In genomic region chr16:49365711-49366509, GRCh38 we compare ENCODE assay signal across 12 cellular contexts. TPM values are rescaled to one million over a fixed set of nuclear protein-coding genes. Genes with fewer than 3 reads are reported as not detected.
A peak's percentile ranks its signal among the peaks of the same experiment; 100 is the strongest.
DNase-seq lines count a peak whose midpoint lies in the region; ATAC-seq and TF ChIP-seq lines count a peak whose summit lies in the region.
"Had no signal": no experiment of that assay in that cellular context is flagged by ENCODE, and none has a peak within 500 bp of the region (broad histone marks: within the 10 kb centered on the region; RNA-seq: fewer than 3 reads in every experiment).

No MANE protein-coding gene starts in this region.

- no peaks in the 10 kb centered on the region for H3K9me3 Mint-ChIP-seq in CD8-positive, alpha-beta T cell
- peaks cover 3% of the 10 kb centered on the region for H3K9me3 Mint-ChIP-seq in stimulated activated effector memory CD8-positive, alpha-beta T cell treated with anti-CD3 and anti-CD28 coated beads, Interleukin-12 subunit alpha, Interleukin-12 subunit beta, amount 100 ng/mL, for 72 hours

- 0 out of 20 replicates have a peak overlapping the region, but pooled peaks of 1 of the 10 experiments have one; percentile 43 for H3K4me3 ChIP-seq in BLaER1 treated with 17β-estradiol and CSF1 and Interleukin-3, amounts not matched to agents 10 nM and 100 nM
- H3K4me3 ChIP-seq in CD8-positive, alpha-beta T cell (ENCODE audit: low read depth, low read length): no peak overlapping the region
- H3K4me3 ChIP-seq: breast epithelium, left lung had no signal

- peak overlapping the region; percentile 11 to 80 (median 65); a peak in 21 of 22 replicates for H3K27ac ChIP-seq in BLaER1 treated with 17β-estradiol and CSF1 and Interleukin-3, amounts not matched to agents 10 nM and 100 nM
- H3K27ac ChIP-seq in CD8-positive, alpha-beta T cell (ENCODE audit: low read depth, low read length): no peak overlapping the region
- H3K27ac ChIP-seq: breast epithelium, left lung had no signal

- ATAC-seq in GM19324 (IDR thresholded peaks at IDR 0.05; ENCODE audit: low FRiP score, unreplicated experiment) (peak; percentile 73), HG02763 (IDR thresholded peaks at IDR 0.05; ENCODE audit: unreplicated experiment) (peak; percentile 83), HG03521 (IDR thresholded peaks at IDR 0.05; ENCODE audit: unreplicated experiment) (peak; percentile 60)
- ATAC-seq in CD8-positive, alpha-beta T cell: no peak
- no peak for ATAC-seq in stimulated activated effector memory CD8-positive, alpha-beta T cell treated with anti-CD3 and anti-CD28 coated beads, Interleukin-12 subunit alpha, Interleukin-12 subunit beta, amount 100 ng/mL, for 72 hours
- ATAC-seq: left lung, T-cell had no signal

- peak overlapping the region in 7 of 11 experiments; percentile 26 to 61 (median 41); a peak in 10 of 22 replicates for H3K9ac ChIP-seq in BLaER1 treated with 17β-estradiol and CSF1 and Interleukin-3, amounts not matched to agents 10 nM and 100 nM

- H3K36me3 ChIP-seq in BLaER1 treated with 17β-estradiol and CSF1 and Interleukin-3, amounts not matched to agents 10 nM and 100 nM: no peaks in the 10 kb centered on the region
- no peaks in the 10 kb centered on the region for H3K36me3 ChIP-seq in CD8-positive, alpha-beta T cell (ENCODE audit: insufficient read depth, low read length)
- H3K36me3 ChIP-seq: breast epithelium, left lung had no signal

- H3K27ac Mint-ChIP-seq in CD8-positive, alpha-beta T cell: no peak overlapping the region
- no peak overlapping the region for H3K27ac Mint-ChIP-seq in stimulated activated effector memory CD8-positive, alpha-beta T cell treated with anti-CD3 and anti-CD28 coated beads, Interleukin-12 subunit alpha, Interleukin-12 subunit beta, amount 100 ng/mL, for 72 hours
- H3K27ac Mint-ChIP-seq: T-cell had no signal

- intact Hi-C loops in CD8-positive, alpha-beta T cell (cut with DNase I, micrococcal nuclease): no loop called here

- H3K4me1 ChIP-seq in BLaER1 treated with 17β-estradiol and CSF1 and Interleukin-3, amounts not matched to agents 10 nM and 100 nM: peaks cover 17 to 45% (median 36%) of the 10 kb centered on the region in 10 experiments
- no peaks in the 10 kb centered on the region for H3K4me1 ChIP-seq in CD8-positive, alpha-beta T cell (ENCODE audit: insufficient read depth, low read length)
- H3K4me1 ChIP-seq: breast epithelium, left lung had no signal

- POLR2A ChIA-PET in CD8-positive, alpha-beta T cell (lab: Charles Lee): no interaction called here
- POLR2A ChIA-PET in HEK293T (lab: Yijun Ruan, JAX): no interaction called here

- no peak overlapping the region for H3K4me3 Mint-ChIP-seq in CD8-positive, alpha-beta T cell
- H3K4me3 Mint-ChIP-seq in stimulated activated effector memory CD8-positive, alpha-beta T cell treated with anti-CD3 and anti-CD28 coated beads, Interleukin-12 subunit alpha, Interleukin-12 subunit beta, amount 100 ng/mL, for 72 hours: no peak overlapping the region
- H3K4me3 Mint-ChIP-seq: T-cell had no signal

- TF ChIP-seq CTCF in CD8-positive, alpha-beta T cell (IDR thresholded peaks at IDR 0.05): no peak

- CTCF ChIA-PET in CD8-positive, alpha-beta T cell (lab: Charles Lee): no interaction called here
- CTCF ChIA-PET in HEK293T (lab: Yijun Ruan, JAX): interaction anchor here (1.2 kb wide), 1 partner anchor 13 kb away, joined by 3 read pairs; no protein-coding TSS in a partner anchor

- H3K4me2 ChIP-seq in BLaER1 treated with 17β-estradiol and CSF1 and Interleukin-3, amounts not matched to agents 10 nM and 100 nM: peak overlapping the region; percentile 30 to 82 (median 70)

- no peak for DNase-seq in CD8-positive, alpha-beta T cell
- DNase-seq in stimulated activated effector memory CD8-positive, alpha-beta T cell treated with anti-CD3 and anti-CD28 coated beads, Interleukin-12 subunit alpha, Interleukin-12 subunit beta, amount 100 ng/mL, for 72 hours (ENCODE audit: low spot score in 2 of 2): no peak
- DNase-seq in kidney glomerular epithelial cell (lab: John Stamatoyannopoulos, UW) (no peak), HEK293T (ENCODE audit: extremely low spot score) (no peak)
- DNase-seq: left lung, posterior cingulate gyrus, T-cell had no signal

- no peaks in the 10 kb centered on the region for H4K20me1 ChIP-seq in BLaER1 treated with 17β-estradiol and CSF1 and Interleukin-3, amounts not matched to agents 10 nM and 100 nM

- no peaks in the 10 kb centered on the region for H3K36me3 Mint-ChIP-seq in CD8-positive, alpha-beta T cell
- no peaks in the 10 kb centered on the region for H3K36me3 Mint-ChIP-seq in stimulated activated effector memory CD8-positive, alpha-beta T cell treated with anti-CD3 and anti-CD28 coated beads, Interleukin-12 subunit alpha, Interleukin-12 subunit beta, amount 100 ng/mL, for 72 hours
- H3K36me3 Mint-ChIP-seq: T-cell had no signal

- no peaks in the 10 kb centered on the region for H3K4me1 Mint-ChIP-seq in CD8-positive, alpha-beta T cell (ENCODE audit: low read depth)
- no peaks in the 10 kb centered on the region for H3K4me1 Mint-ChIP-seq in stimulated activated effector memory CD8-positive, alpha-beta T cell treated with anti-CD3 and anti-CD28 coated beads, Interleukin-12 subunit alpha, Interleukin-12 subunit beta, amount 100 ng/mL, for 72 hours
- H3K4me1 Mint-ChIP-seq: T-cell had no signal

- no peaks in the 10 kb centered on the region for H3K27me3 ChIP-seq in BLaER1 treated with 17β-estradiol and CSF1 and Interleukin-3, amounts not matched to agents 10 nM and 100 nM
- no peaks in the 10 kb centered on the region for H3K27me3 ChIP-seq in CD8-positive, alpha-beta T cell (ENCODE audit: insufficient read depth, low read length)
- H3K27me3 ChIP-seq: breast epithelium, left lung had no signal

- H3K9me3 ChIP-seq in BLaER1 treated with 17β-estradiol and CSF1 and Interleukin-3, amounts not matched to agents 10 nM and 100 nM (replicated peaks in 1 of 11): peaks cover 24 to 61% (median 35%) of the 10 kb centered on the region in 11 experiments
- H3K9me3 ChIP-seq in CD8-positive, alpha-beta T cell (ENCODE audit: low read length): no peaks in the 10 kb centered on the region
- H3K9me3 ChIP-seq: breast epithelium, left lung had no signal

- H3K27me3 Mint-ChIP-seq in CD8-positive, alpha-beta T cell (ENCODE audit: low read depth): peaks cover 2% of the 10 kb centered on the region

TF ChIP-seq in HEK293T, 16 proteins besides CTCF, POLR2A, EP300 and RAD21:
- TF ChIP-seq CTBP1 (IDR thresholded peaks at IDR 0.05; ENCODE audit: borderline replicate concordance) (no peak), FOXA1 (IDR thresholded peaks at IDR 0.05) (no peak), NFRKB (IDR thresholded peaks at IDR 0.05) (no peak)

RNA-seq across cellular contexts. Expression of gene C16orf78, which starts 7.7 kb away (rescaled TPM):
- total RNA-seq in CD8-positive, alpha-beta T cell: not detected
- total RNA-seq: breast epithelium, left lung, T-cell had no signal

Comparison
In these comparisons a context has a peak if more than half of its experiments do, and no peak if none do; other contexts are left out.
1. ATAC-seq: peak in GM19324 (single experiment), HG02763 (single experiment) and HG03521 (single experiment); none in CD8-positive, alpha-beta T cell (single experiment) and stimulated activated effector memory CD8-positive, alpha-beta T cell treated with anti-CD3 and anti-CD28 coated beads, Interleukin-12 subunit alpha, Interleukin-12 subunit beta, amount 100 ng/mL, for 72 hours (single experiment).